ENCODE assay signal across 8 cellular contexts in genomic region chr1:1399187-1399869, GRCh38. TPM values are rescaled to one million over a fixed set of nuclear protein-coding genes. Genes with fewer than 3 reads are reported as not detected.
DNase-seq lines count a peak whose midpoint lies in the region; ATAC-seq, FAIRE-seq and TF ChIP-seq lines count a peak whose summit lies in the region.

Gene CCNL2, minus strand, starts transcription at chr1:1399335. Its CDS starts 29 bp downstream, at chr1:1399306.

- H3K27ac ChIP-seq in OCI-LY1 (ENCODE audit: low read depth, low read length, poor library complexity, severe bottlenecking) (peak within 1 kb of the TSS; percentile 55), endothelial cell of umbilical vein (ENCODE audit: insufficient read depth, low read depth, low read length) (peak within 1 kb of the TSS; percentile 54)

- H3K4me2 ChIP-seq in OCI-LY1 (ENCODE audit: low read length) (peak within 1 kb of the TSS; percentile 98), endothelial cell of umbilical vein (ENCODE audit: insufficient read depth, low read length) (peak within 1 kb of the TSS; percentile 90)

- dilution Hi-C loops in endothelial cell of umbilical vein (cut with MboI; ENCODE audit: extremely low pct_ligation_motif_present, low sequenced_read_pairs): no loop called here

- peaks cover 33% of the 10 kb centered on the region for H3K4me1 ChIP-seq in OCI-LY1 (ENCODE audit: insufficient read depth, low read length, severe bottlenecking)
- H3K4me1 ChIP-seq in endothelial cell of umbilical vein (ENCODE audit: control insufficient read depth, extremely low read depth, insufficient read depth, low read length): peaks cover 22% of the 10 kb centered on the region

- H3K9me1 ChIP-seq in endothelial cell of umbilical vein (replicated peaks; ENCODE audit: control insufficient read depth, extremely low read depth, insufficient read depth, low read length): no peaks in the 10 kb centered on the region

- H3K79me2 ChIP-seq in OCI-LY1 (ENCODE audit: insufficient read depth, low read length) (peaks cover 24% of the 10 kb centered on the region), endothelial cell of umbilical vein (ENCODE audit: control insufficient read depth, insufficient read depth, low read length) (peaks cover 54% of the 10 kb centered on the region)

- BruUV-seq in endothelial cell of umbilical vein (replicated peaks; lab: Mats Ljungman, UMichigan): no TSS peak

- H2AFZ ChIP-seq in OCI-LY1 (ENCODE audit: low read length): no peak within 1 kb of the TSS
- peak within 1 kb of the TSS; percentile 89 for H2AFZ ChIP-seq in endothelial cell of umbilical vein (ENCODE audit: low read depth, low read length)

- H3F3A ChIP-seq in OCI-LY1 (ENCODE audit: insufficient read depth, low read length): no peaks in the 10 kb centered on the region

- H3K4me3 ChIP-seq in OCI-LY1 (ENCODE audit: low read depth, low read length, poor library complexity, severe bottlenecking): peak within 1 kb of the TSS; percentile 98
- peak within 1 kb of the TSS; percentile 80 to 92 (median 90) for H3K4me3 ChIP-seq in endothelial cell of umbilical vein (replicated peaks in 1 of 3; ENCODE audit: insufficient read depth in 1 of 3, low read depth in 1 of 3, low read length in 3 of 3)

- peak; percentile 32; the same call in 1 of the 2 replicates for TF ChIP-seq CTCF in OCI-LY1 (IDR thresholded peaks at IDR 0.05; ENCODE audit: low read length)
- TF ChIP-seq CTCF in endothelial cell of umbilical vein (IDR thresholded peaks at IDR 0.05; ENCODE audit: extremely low read depth in 1 of 2, insufficient read depth in 1 of 2, low read depth in 1 of 2, low read length in 2 of 2): peak; percentile 63 to 78

- H3K9me3 ChIP-seq in OCI-LY1 (ENCODE audit: low read length) (no peaks in the 10 kb centered on the region), endothelial cell of umbilical vein (replicated peaks; ENCODE audit: control insufficient read depth, insufficient read depth, low read length) (no peaks in the 10 kb centered on the region)

- intact Hi-C loops in endothelial cell of umbilical vein (cut with micrococcal nuclease): loop anchor here (1.0 kb wide), 4 partner anchors 8 to 72 kb away; partner anchors contain the start of genes ATAD3B, AURKAIP1 and MRPL20

- H3K9me2 ChIP-seq in OCI-LY1 (ENCODE audit: low read depth, low read length): no peaks in the 10 kb centered on the region

- H3K36me3 ChIP-seq in OCI-LY1 (ENCODE audit: insufficient read depth, low read length): peaks cover 79% of the 10 kb centered on the region
- peaks cover 10 to 28% of the 10 kb centered on the region in 2 experiments for H3K36me3 ChIP-seq in endothelial cell of umbilical vein (ENCODE audit: control insufficient read depth in 2 of 2, extremely low read depth in 1 of 2, insufficient read depth in 2 of 2, low read length in 2 of 2)

- FAIRE-seq in endothelial cell of umbilical vein (lab: Jason Lieb, UNC): peak; percentile 98

- H3K27me3 ChIP-seq in OCI-LY1 (ENCODE audit: insufficient read depth, low read length) (no peaks in the 10 kb centered on the region), endothelial cell of umbilical vein (ENCODE audit: control insufficient read depth in 2 of 2, insufficient read depth in 2 of 2, low read length in 2 of 2) (no peaks in the 10 kb centered on the region)

- DNase-seq in DMS 273 (lab: John Stamatoyannopoulos, UW; ENCODE audit: unreplicated experiment): peak; percentile 99
- DNase-seq in HuH-7 (ENCODE audit: low spot score): peak; percentile 98
- DNase-seq in activated CD8-positive, alpha-beta memory T cell treated with anti-CD3 and anti-CD28 coated beads, Interleukin-2, amount 50 U/mL, for 48 hours: peak; percentile 99
- peak; percentile 99 for DNase-seq in endothelial cell of umbilical vein (ENCODE audit: low read depth, low spot score)
- DNase-seq in middle frontal gyrus (ENCODE audit: extremely low spot score, low spot score): peak; percentile 95
- DNase-seq in stimulated activated CD8-positive, alpha-beta memory T cell treated with anti-CD3 and anti-CD28 coated beads, Interleukin-2, amount 100 ng/mL, for 48 hours (ENCODE audit: low read depth in 2 of 2): peak; percentile 99 to 100

- CTCF ChIA-PET in endothelial cell of umbilical vein (lab: Charles Lee): interaction anchor here (0.8 to 3.4 kb wide), 11 partner anchors 14 to 106 kb away, joined by 3 to 31 read pairs (median 4); partner anchors contain the start of gene AURKAIP1

- H4K20me1 ChIP-seq in OCI-LY1 (ENCODE audit: insufficient read depth, low read length) (no peaks in the 10 kb centered on the region), endothelial cell of umbilical vein (replicated peaks; ENCODE audit: control insufficient read depth, extremely low read depth, insufficient read depth, low read length) (no peaks in the 10 kb centered on the region)

- peak; percentile 58 for TF ChIP-seq POLR2A in endothelial cell of umbilical vein (IDR thresholded peaks at IDR 0.05; ENCODE audit: low read depth, low read length)

- POLR2A ChIA-PET in endothelial cell of umbilical vein (lab: Charles Lee): interaction anchor here (0.8 to 1.5 kb wide), 2 partner anchors 8 to 24 kb away, joined by 4 to 6 read pairs; partner anchors contain the start of genes AURKAIP1 and MRPL20

- H3K9ac ChIP-seq in OCI-LY1 (ENCODE audit: low read length): peak within 1 kb of the TSS; percentile 98
- peak within 1 kb of the TSS; percentile 82 for H3K9ac ChIP-seq in endothelial cell of umbilical vein (replicated peaks; ENCODE audit: extremely low read depth, insufficient read depth, low read length)

- peak; percentile 85 for ATAC-seq in GM21515 (IDR thresholded peaks at IDR 0.05; ENCODE audit: unreplicated experiment)

TF ChIP-seq in endothelial cell of umbilical vein, 7 proteins besides CTCF, POLR2A, EP300 and RAD21:
- TF ChIP-seq EZH2 (IDR thresholded peaks at IDR 0.05; ENCODE audit: borderline replicate concordance, low read depth, low read length, severe bottlenecking) (no peak), POLR2AphosphoS5 (IDR thresholded peaks at IDR 0.05; ENCODE audit: insufficient read depth, low read depth, low read length) (peak; percentile 87)

RNA-seq across cellular contexts. Expression of gene CCNL2, which starts in this region (rescaled TPM):
- 182 and 188 TPM in 2 replicates for total RNA-seq in endothelial cell of umbilical vein
- 174 and 209 TPM in 2 replicates for polyA plus RNA-seq in endothelial cell of umbilical vein
- polyA plus RNA-seq in endothelial cell of umbilical vein (2011; cell fraction: cytosol; rRNA removed): 37.8 and 72.0 TPM in 2 replicates
- polyA plus RNA-seq in endothelial cell of umbilical vein (2011; cell fraction: nucleus; rRNA removed): 2,097 and 2,168 TPM in 2 replicates
- 115 and 129 TPM in 2 replicates for polyA plus RNA-seq in endothelial cell of umbilical vein (2012)
- 138 and 145 TPM in 2 replicates for polyA minus RNA-seq in endothelial cell of umbilical vein
- polyA minus RNA-seq in endothelial cell of umbilical vein (2011; cell fraction: cytosol; rRNA and poly(A)+ RNA removed): 20.9 TPM
- polyA minus RNA-seq in endothelial cell of umbilical vein (2011; cell fraction: nucleus; rRNA and poly(A)+ RNA removed): 264 and 276 TPM in 2 replicates

Comparison
In these comparisons a context has a peak if more than half of its experiments do, and no peak if none do; other contexts are left out.
1. Peak in every context shown above with its lines: DNase-seq, ATAC-seq, H3K4me3 ChIP-seq and H3K27ac ChIP-seq.